In the genomic region with DNA sequence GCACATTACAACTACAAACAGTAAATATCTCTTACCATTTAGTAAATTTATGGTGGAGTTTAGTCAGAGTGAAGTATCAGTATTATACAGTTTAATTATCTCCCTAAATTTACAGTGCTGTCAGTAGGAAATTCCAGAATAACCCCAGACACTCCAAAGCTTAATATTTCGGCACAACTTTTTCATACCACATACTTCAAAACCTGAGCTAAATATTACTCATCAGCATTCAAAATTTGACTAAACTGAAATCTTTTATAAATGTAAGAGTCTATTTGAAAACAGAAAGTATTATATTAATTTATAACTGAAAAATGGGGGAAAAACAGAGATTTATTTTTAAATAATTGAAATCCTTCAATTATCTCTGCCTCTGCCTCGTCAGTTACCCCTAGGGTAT, we compare ENCODE assay signal across 37 cellular contexts.
"Had no signal": no experiment of that assay in that cellular context is flagged by ENCODE, and none has a peak within 500 bp of the region (broad histone marks: within the 10 kb centered on the region; RNA-seq: fewer than 3 reads in every experiment).

No MANE protein-coding gene starts in this region.

- DNase-seq: activated CD4-positive, alpha-beta T cell treated with anti-CD3 and anti-CD28 coated beads for 48 hours; activated CD4-positive, alpha-beta T cell treated with anti-CD3 and anti-CD28 coated beads, Interleukin-2, amount 50 U/mL, for 48 hours; activated CD8-positive, alpha-beta memory T cell treated with anti-CD3 and anti-CD28 coated beads for 24 hours; activated CD8-positive, alpha-beta memory T cell treated with anti-CD3 and anti-CD28 coated beads, Interleukin-2, amount 50 U/mL, for 4 hours; activated effector memory CD4-positive, alpha-beta T cell treated with anti-CD3 and anti-CD28 coated beads, Interleukin-2, amount 50 U/mL, for 16 hours; activated naive CD4-positive, alpha-beta T cell treated with anti-CD3 and anti-CD28 coated beads for 36 hours; activated naive CD8-positive, alpha-beta T cell treated with anti-CD3 and anti-CD28 coated beads for 36 hours; activated T-cell treated with anti-CD3 and anti-CD28 coated beads, Interleukin-2, amount 50 U/mL, for 1 hour; adrenal gland; aorta; body of pancreas; cerebellar nuclear complex; dorsolateral prefrontal cortex; effector memory CD4-positive, alpha-beta T cell; gastrocnemius medialis; glutamatergic neuron; left cardiac atrium; left ventricle myocardium superior; mucosa of descending colon; nucleus accumbens; pancreas; retina; stimulated activated CD4-positive, alpha-beta T cell treated with anti-CD3 and anti-CD28 coated beads, Interleukin-12 subunit alpha, Interleukin-12 subunit beta, amount 100 ng/mL, for 4 hours; stimulated activated CD4-positive, alpha-beta T cell treated with anti-CD3 and anti-CD28 coated beads, Interleukin-4, amount 100 ng/mL, for 24 hours; substantia nigra; T-helper 9 cell; upper lobe of left lung had no signal

- H3K4me1 ChIP-seq: adrenal gland, body of pancreas, gastrocnemius medialis, pancreas, prostate gland, upper lobe of left lung had no signal

- H3K27ac ChIP-seq: adrenal gland, body of pancreas, coronary artery, dorsolateral prefrontal cortex, gastrocnemius medialis, pancreas, prostate gland, skin epidermis, upper lobe of left lung, VCaP had no signal

- H3K9me3 Mint-ChIP-seq: activated naive CD4-positive, alpha-beta T cell treated with anti-CD3 and anti-CD28 coated beads for 36 hours; activated naive CD8-positive, alpha-beta T cell treated with anti-CD3 and anti-CD28 coated beads for 36 hours; activated T-helper 1 cell treated with anti-CD3 and anti-CD28 coated beads, Interleukin-12 subunit alpha, Interleukin-12 subunit beta, Interleukin-2, Interleukin-4 antibody, amounts not matched to agents 30 ng/mL and 10 ng/mL and 1 ng/mL, durations not matched to agents 14 hours and 24 hours and 36 hours; stimulated activated effector memory CD8-positive, alpha-beta T cell treated with anti-CD3 and anti-CD28 coated beads, Interleukin-12 subunit alpha, Interleukin-12 subunit beta, amount 100 ng/mL, for 72 hours; stimulated activated naive CD8-positive, alpha-beta T cell treated with anti-CD3 and anti-CD28 coated beads, Interleukin-15, Interleukin-2, amounts not matched to agents 100 ng/mL and 50 ng/mL, for 24 hours had no signal

- H3K36me3 Mint-ChIP-seq: activated naive CD8-positive, alpha-beta T cell treated with anti-CD3 and anti-CD28 coated beads for 36 hours; stimulated activated effector memory CD8-positive, alpha-beta T cell treated with anti-CD3 and anti-CD28 coated beads, Interleukin-12 subunit alpha, Interleukin-12 subunit beta, amount 100 ng/mL, for 72 hours had no signal

- H3K4me3 ChIP-seq: adrenal gland, body of pancreas, coronary artery, gastrocnemius medialis, mucosa of descending colon, pancreas, prostate gland, skin epidermis, upper lobe of left lung had no signal

- H3K27ac Mint-ChIP-seq: activated naive CD4-positive, alpha-beta T cell treated with anti-CD3 and anti-CD28 coated beads for 36 hours; activated naive CD8-positive, alpha-beta T cell treated with anti-CD3 and anti-CD28 coated beads for 36 hours; activated T-helper 1 cell treated with anti-CD3 and anti-CD28 coated beads, Interleukin-12 subunit alpha, Interleukin-12 subunit beta, Interleukin-2, Interleukin-4 antibody, amounts not matched to agents 30 ng/mL and 10 ng/mL and 1 ng/mL, durations not matched to agents 14 hours and 24 hours and 36 hours; natural killer cell treated with Interleukin-12 subunit alpha and Interleukin-12 subunit beta and Interleukin-15 and Interleukin-18, amount 100 ng/mL, for 72 hours; stimulated activated effector memory CD8-positive, alpha-beta T cell treated with anti-CD3 and anti-CD28 coated beads, Interleukin-12 subunit alpha, Interleukin-12 subunit beta, amount 100 ng/mL, for 72 hours; stimulated activated naive CD8-positive, alpha-beta T cell treated with anti-CD3 and anti-CD28 coated beads, Interleukin-15, Interleukin-2, amounts not matched to agents 100 ng/mL and 50 ng/mL, for 24 hours had no signal

- H3K9me3 ChIP-seq: adrenal gland, body of pancreas, gastrocnemius medialis, mucosa of descending colon, pancreas, prostate gland, upper lobe of left lung had no signal

- H3K27me3 ChIP-seq: adrenal gland, body of pancreas, dorsolateral prefrontal cortex, gastrocnemius medialis, pancreas, upper lobe of left lung had no signal

- H3K4me3 Mint-ChIP-seq: activated naive CD4-positive, alpha-beta T cell treated with anti-CD3 and anti-CD28 coated beads for 36 hours; activated naive CD8-positive, alpha-beta T cell treated with anti-CD3 and anti-CD28 coated beads for 36 hours; activated T-helper 1 cell treated with anti-CD3 and anti-CD28 coated beads, Interleukin-12 subunit alpha, Interleukin-12 subunit beta, Interleukin-2, Interleukin-4 antibody, amounts not matched to agents 30 ng/mL and 10 ng/mL and 1 ng/mL, durations not matched to agents 14 hours and 24 hours and 36 hours; natural killer cell treated with Interleukin-12 subunit alpha and Interleukin-12 subunit beta and Interleukin-15 and Interleukin-18, amount 100 ng/mL, for 72 hours; stimulated activated effector memory CD8-positive, alpha-beta T cell treated with anti-CD3 and anti-CD28 coated beads, Interleukin-12 subunit alpha, Interleukin-12 subunit beta, amount 100 ng/mL, for 72 hours; stimulated activated naive CD8-positive, alpha-beta T cell treated with anti-CD3 and anti-CD28 coated beads, Interleukin-15, Interleukin-2, amounts not matched to agents 100 ng/mL and 50 ng/mL, for 24 hours had no signal

- H3K36me3 ChIP-seq: adrenal gland, gastrocnemius medialis, pancreas, prostate gland, upper lobe of left lung had no signal

- H3K4me1 Mint-ChIP-seq: activated naive CD8-positive, alpha-beta T cell treated with anti-CD3 and anti-CD28 coated beads for 36 hours; stimulated activated effector memory CD8-positive, alpha-beta T cell treated with anti-CD3 and anti-CD28 coated beads, Interleukin-12 subunit alpha, Interleukin-12 subunit beta, amount 100 ng/mL, for 72 hours had no signal

- ATAC-seq: activated CD4-positive, CD25-positive, alpha-beta regulatory T cell treated with anti-CD3 and anti-CD28 coated beads, Interleukin-2, amount 50 U/mL, for 24 hours; body of pancreas; gastrocnemius medialis; left cardiac atrium; left ventricle myocardium superior; mucosa of descending colon; natural killer cell treated with Interleukin-12 subunit alpha and Interleukin-12 subunit beta and Interleukin-15 and Interleukin-18, amount 100 ng/mL, for 72 hours; pancreas; sciatic nerve; stimulated activated effector memory CD8-positive, alpha-beta T cell treated with anti-CD3 and anti-CD28 coated beads, Interleukin-12 subunit alpha, Interleukin-12 subunit beta, amount 100 ng/mL, for 72 hours had no signal
